ENCODE assay signal across 8 cellular contexts in the genomic region with DNA sequence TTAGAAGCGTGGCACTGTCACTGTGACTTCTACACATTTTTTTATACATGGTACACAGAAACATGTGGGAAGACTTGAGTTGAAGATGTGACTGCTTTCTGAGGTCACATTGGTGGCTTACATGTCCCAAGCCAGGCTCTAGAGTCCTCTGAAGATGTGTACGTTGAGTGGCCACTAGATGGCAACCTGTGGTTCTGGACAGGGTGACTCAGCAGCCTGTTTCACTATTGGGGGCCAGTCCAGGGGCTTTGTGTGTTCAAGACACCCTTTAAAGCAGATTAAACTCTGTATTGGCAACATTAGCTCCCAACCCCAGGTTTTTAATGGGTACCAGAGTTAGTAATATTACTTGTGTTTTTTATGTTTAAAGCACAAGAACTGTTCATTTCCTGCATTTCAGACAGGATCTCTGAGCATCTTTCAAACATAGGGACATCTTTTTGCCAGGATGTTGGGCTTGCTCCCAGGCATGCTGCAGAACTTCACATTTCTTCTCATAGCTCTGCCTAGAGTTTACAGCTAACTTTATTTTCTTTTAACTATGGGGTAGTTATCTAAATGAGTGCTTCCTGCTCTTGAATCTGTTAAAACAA. TPM values are rescaled to one million over a fixed set of nuclear protein-coding genes. Genes with fewer than 3 reads are reported as not detected.
A peak's percentile ranks its signal among the peaks of the same experiment; 100 is the strongest.
DNase-seq lines count a peak whose midpoint lies in the region; ATAC-seq, FAIRE-seq and TF ChIP-seq lines count a peak whose summit lies in the region.

No MANE protein-coding gene starts in this region.

- H3K4ac ChIP-seq in H1 (replicated peaks; ENCODE audit: insufficient read length, low read depth, low read length) = no peak overlapping the region

- no peaks in the 10 kb centered on the region for H3K27me3 ChIP-seq in CD4-positive, alpha-beta T cell (ENCODE audit: control insufficient read depth, insufficient read depth, low read length)
- no peaks in the 10 kb centered on the region for H3K27me3 ChIP-seq in H1 (replicated peaks in 1 of 4; ENCODE audit: control insufficient read depth in 3 of 4, extremely low read depth in 1 of 4, insufficient read depth in 3 of 4, low read length in 3 of 4)

- POLR2A ChIA-PET in CD4-positive, alpha-beta T cell (lab: Charles Lee) = interaction anchor here (1.0 to 1.2 kb wide), 2 partner anchors 45 to 53 kb away, joined by 4 read pairs; a partner anchor contains a TSS
- POLR2A ChIA-PET in H1 (lab: Charles Lee; ENCODE audit: partially characterized antibody) = interaction anchor here (1.1 kb wide), 1 partner anchor 24 kb away, joined by 5 read pairs; no protein-coding TSS in a partner anchor

- H3K4me1 ChIP-seq in H1 (replicated peaks in 1 of 4; ENCODE audit: control insufficient read depth in 3 of 4, insufficient read depth in 4 of 4, low read length in 3 of 4) = no peaks in the 10 kb centered on the region

- H4K8ac ChIP-seq in H1 (ENCODE audit: extremely low read depth, insufficient read depth, low read length) = no peak overlapping the region

- H3K79me1 ChIP-seq in H1 (ENCODE audit: low read depth, low read length) = no peaks in the 10 kb centered on the region

- H3K23ac ChIP-seq in H1 (ENCODE audit: insufficient read length) = no peak overlapping the region

- no peak overlapping the region for H2BK12ac ChIP-seq in H1 (ENCODE audit: low read depth, low read length)

- H3K9me3 ChIP-seq in CD4-positive, alpha-beta T cell (ENCODE audit: control insufficient read depth, low read length) = no peaks in the 10 kb centered on the region
- no peaks in the 10 kb centered on the region for H3K9me3 ChIP-seq in H1 (ENCODE audit: insufficient read depth in 2 of 2, low read depth in 1 of 2, low read length in 1 of 2)

- H4K20me1 ChIP-seq in H1 (replicated peaks in 1 of 2; ENCODE audit: control insufficient read depth in 1 of 2, insufficient read depth in 2 of 2, low read length in 2 of 2) = no peaks in the 10 kb centered on the region

- intact Hi-C loops in CD4-positive, alpha-beta T cell (cut with DNase I, micrococcal nuclease) = loop anchor here in 1 of 2 experiments (5.0 kb wide), 1 partner anchor 131 kb away; no protein-coding TSS in a partner anchor

- CTCF ChIA-PET in CD4-positive, alpha-beta T cell (lab: Charles Lee) = interaction anchor here (0.8 to 1.2 kb wide), 3 partner anchors 15 to 81 kb away, joined by 3 to 4 read pairs (median 3); a partner anchor contains a TSS
- CTCF ChIA-PET in H1 (lab: Charles Lee; ENCODE audit: partially characterized antibody) = interaction anchor here (0.7 to 3.3 kb wide), 26 partner anchors 9 to 1626 kb away, joined by 3 to 21 read pairs (median 4); a partner anchor contains a TSS

- H3K36me3 Mint-ChIP-seq in CD4-positive, alpha-beta T cell (ENCODE audit: low read depth) = peaks cover 75% of the 10 kb centered on the region

- H2AFZ ChIP-seq in H1 (ENCODE audit: low read length) = no peak overlapping the region

- no peak overlapping the region for H3K27ac ChIP-seq in CD4-positive, alpha-beta T cell (ENCODE audit: low read depth, low read length)
- H3K27ac ChIP-seq in H1 (ENCODE audit: low read depth, low read length) = 0 out of 2 replicates have a peak overlapping the region, but pooled peaks have one; percentile 8

- H3K14ac ChIP-seq in H1 (ENCODE audit: insufficient read length) = no peak overlapping the region

- H3K9ac ChIP-seq in H1 (replicated peaks in 1 of 4; ENCODE audit: extremely low read depth in 1 of 4, low read depth in 3 of 4, low read length in 3 of 4) = no peak overlapping the region

- H3K4me3 ChIP-seq in H1 (ENCODE audit: extremely low read depth in 1 of 4, insufficient read depth in 2 of 4, low read depth in 3 of 4, low read length in 4 of 4) = no peak overlapping the region

- H2BK120ac ChIP-seq in H1 (replicated peaks; ENCODE audit: low read depth, low read length) = no peak overlapping the region

- no peak overlapping the region for H2AK5ac ChIP-seq in H1 (ENCODE audit: low read depth, low read length)

- peak; percentile 88 for FAIRE-seq in GM19239 (lab: Jason Lieb, UNC)
- FAIRE-seq in H1 (lab: Jason Lieb, UNC) = peak; percentile 92

- H3K79me2 ChIP-seq in H1 (ENCODE audit: control insufficient read depth in 1 of 2, insufficient read depth in 2 of 2, low read length in 2 of 2) = no peaks in the 10 kb centered on the region

- peak; percentile 85 for ATAC-seq in CD4-positive, alpha-beta T cell (ENCODE audit: poor library complexity)
- ATAC-seq in HG03342 (IDR thresholded peaks at IDR 0.05; ENCODE audit: unreplicated experiment) = peak; percentile 98

- peaks cover 3 to 37% (median 9%) of the 10 kb centered on the region in 4 experiments; a peak in 7 of 8 replicates for H3K36me3 ChIP-seq in H1 (ENCODE audit: control insufficient read depth in 2 of 4, insufficient read depth in 4 of 4, low read length in 3 of 4)

- no peak overlapping the region for H3K27ac Mint-ChIP-seq in CD4-positive, alpha-beta T cell

- TF ChIP-seq EP300 in H1 (IDR thresholded peaks at IDR 0.05; ENCODE audit: borderline replicate concordance in 1 of 2, low read depth in 2 of 2, low read length in 2 of 2) = no peak

- peak; percentile 56 to 67 for TF ChIP-seq RAD21 in H1 (IDR thresholded peaks at IDR 0.05 in 1 of 2, conservative IDR thresholded peaks at IDR 0.05 in 1 of 2; ENCODE audit: low read depth in 2 of 2, low read length in 2 of 2)

- WGBS in H1 (ENCODE audit: extremely low coverage in 1 of 2, insufficient coverage in 1 of 2, insufficient read length in 1 of 2, insufficient replicate concordance in 2 of 2, low coverage in 1 of 2, low lambda C conversion rate in 2 of 2, missing lambda C conversion rate in 1 of 2), 2 experiments = 17% methylated on average over 2 of the region's 2 CpGs; no CpG with 5 or more reads in 1 of the 2 experiments

- TF ChIP-seq CTCF in CD4-positive, alpha-beta T cell (IDR thresholded peaks at IDR 0.05) = peak; percentile 84
- peak; percentile 66 to 82 (median 73) for TF ChIP-seq CTCF in H1 (IDR thresholded peaks at IDR 0.05; ENCODE audit: control extremely low read depth in 1 of 3, insufficient read depth in 1 of 3, low read depth in 1 of 3, low read length in 3 of 3)

- no peak overlapping the region for H4K5ac ChIP-seq in H1 (ENCODE audit: insufficient read length, low read depth, low read length)

- H3K4me2 ChIP-seq in H1 (ENCODE audit: insufficient read depth in 1 of 2, low read depth in 2 of 2, low read length in 2 of 2) = no peak overlapping the region

- no peaks in the 10 kb centered on the region for H3K4me1 Mint-ChIP-seq in CD4-positive, alpha-beta T cell (ENCODE audit: low read depth)

- no peak overlapping the region for H3K4me3 Mint-ChIP-seq in CD4-positive, alpha-beta T cell

- no peak overlapping the region for H3K18ac ChIP-seq in H1 (ENCODE audit: extremely low read depth, low read length)

- H3K27me3 Mint-ChIP-seq in CD4-positive, alpha-beta T cell = no peaks in the 10 kb centered on the region

- H2BK5ac ChIP-seq in H1 (ENCODE audit: low read depth, low read length) = no peak overlapping the region

- H3K56ac ChIP-seq in H1 (replicated peaks; ENCODE audit: insufficient read length, low read depth, low read length) = no peak overlapping the region

- no peak overlapping the region for H2BK20ac ChIP-seq in H1 (ENCODE audit: low read length)

- no peaks in the 10 kb centered on the region for H3K23me2 ChIP-seq in H1 (ENCODE audit: low read depth, low read length)

- H2BK15ac ChIP-seq in H1 (ENCODE audit: low read length) = no peak overlapping the region

- no peaks in the 10 kb centered on the region for H3K9me3 Mint-ChIP-seq in CD4-positive, alpha-beta T cell

- H4K91ac ChIP-seq in H1 (replicated peaks; ENCODE audit: insufficient read length, low read length) = no peak overlapping the region

- TF ChIP-seq POLR2A in H1 (IDR thresholded peaks at IDR 0.05; ENCODE audit: control extremely low read depth in 1 of 2, low read depth in 2 of 2, low read length in 2 of 2) = no peak

- DNase-seq in CD4-positive, alpha-beta T cell = peak; percentile 9 to 38 (median 18)
- DNase-seq in GM19239 (ENCODE audit: insufficient read length, low spot score) (peak; percentile 53), NCI-H69 (lab: John Stamatoyannopoulos, UW) (peak; percentile 67), H1 (ENCODE audit: low read depth in 1 of 2, low spot score in 2 of 2) (peak in 1 of 2 experiments; percentile 62), midbrain (lab: John Stamatoyannopoulos, UW) (peak; percentile 81)
- peak; percentile 34 to 56 for DNase-seq in activated CD4-positive, alpha-beta T cell treated with anti-CD3 and anti-CD28 coated beads, Interleukin-2, amount 50 U/mL, for 48 hours
- peak; percentile 10 to 46 for DNase-seq in stimulated activated CD8-positive, alpha-beta memory T cell treated with anti-CD3 and anti-CD28 coated beads, Interleukin-7, amount 100 ng/mL, for 48 hours (ENCODE audit: extremely low read depth in 1 of 2, low read depth in 1 of 2)

TF ChIP-seq in H1, 55 proteins besides CTCF, POLR2A, EP300 and RAD21:
- TF ChIP-seq CREB1 (IDR thresholded peaks at IDR 0.05) (0 out of 2 replicates have a peak, but pooled peaks have one; percentile 9), JUND (IDR thresholded peaks at IDR 0.05; ENCODE audit: low read length) (peak; percentile 89), MAFK (IDR thresholded peaks at IDR 0.05; ENCODE audit: low read depth, low read length) (peak; percentile 95), SIRT6 (IDR thresholded peaks at IDR 0.05; ENCODE audit: low read length) (no peak), BACH1 (IDR thresholded peaks at IDR 0.05; ENCODE audit: low read length) (peak; percentile 98)
- TF ChIP-seq, protein P1, sequence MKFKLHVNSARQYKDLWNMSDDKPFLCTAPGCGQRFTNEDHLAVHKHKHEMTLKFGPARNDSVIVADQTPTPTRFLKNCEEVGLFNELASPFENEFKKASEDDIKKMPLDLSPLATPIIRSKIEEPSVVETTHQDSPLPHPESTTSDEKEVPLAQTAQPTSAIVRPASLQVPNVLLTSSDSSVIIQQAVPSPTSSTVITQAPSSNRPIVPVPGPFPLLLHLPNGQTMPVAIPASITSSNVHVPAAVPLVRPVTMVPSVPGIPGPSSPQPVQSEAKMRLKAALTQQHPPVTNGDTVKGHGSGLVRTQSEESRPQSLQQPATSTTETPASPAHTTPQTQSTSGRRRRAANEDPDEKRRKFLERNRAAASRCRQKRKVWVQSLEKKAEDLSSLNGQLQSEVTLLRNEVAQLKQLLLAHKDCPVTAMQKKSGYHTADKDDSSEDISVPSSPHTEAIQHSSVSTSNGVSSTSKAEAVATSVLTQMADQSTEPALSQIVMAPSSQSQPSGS (IDR thresholded peaks at IDR 0.05; ENCODE audit: low read length) = no peak

RNA-seq across cellular contexts. Expression of a gene that starts 53.0 kb away (rescaled TPM):
- 10 to 100 TPM; 36.2 to 39.9 TPM for total RNA-seq in CD4-positive, alpha-beta T cell
- 55.9 and 57.3 TPM in 2 replicates for total RNA-seq in H1 (2021; fragmentation: NEBNext Ultra II Directional; extraction: Animal tissue kit (Norgen Biotek cat#: 25700))
- polyA plus RNA-seq in H1 (2011; rRNA removed) = 19.2 and 22.9 TPM in 2 replicates
- 22.3 TPM for polyA plus RNA-seq in H1 (2011; cell fraction: cytosol; rRNA removed)
- polyA plus RNA-seq in H1 (2011; cell fraction: nucleus; rRNA removed) = 30.0 TPM
- 28.8 to 52.4 TPM (median 44.0 TPM) in 4 replicates for polyA plus RNA-seq in H1 (2012, experiment 1 of 2)
- 1.3 TPM for polyA plus RNA-seq in H1 (2012, experiment 2 of 2)
- polyA plus RNA-seq in H1 (2013, experiment 1 of 2) = 17.3 TPM
- polyA plus RNA-seq in H1 (2013, experiment 2 of 2) = 16.2 TPM
- polyA minus RNA-seq in H1 (2011; rRNA and poly(A)+ RNA removed) = 116 and 135 TPM in 2 replicates
- polyA minus RNA-seq in H1 (2011; cell fraction: cytosol; rRNA and poly(A)+ RNA removed) = 36.2 TPM
- 114 TPM for polyA minus RNA-seq in H1 (2011; cell fraction: nucleus; rRNA and poly(A)+ RNA removed)
